In the genomic region with DNA sequence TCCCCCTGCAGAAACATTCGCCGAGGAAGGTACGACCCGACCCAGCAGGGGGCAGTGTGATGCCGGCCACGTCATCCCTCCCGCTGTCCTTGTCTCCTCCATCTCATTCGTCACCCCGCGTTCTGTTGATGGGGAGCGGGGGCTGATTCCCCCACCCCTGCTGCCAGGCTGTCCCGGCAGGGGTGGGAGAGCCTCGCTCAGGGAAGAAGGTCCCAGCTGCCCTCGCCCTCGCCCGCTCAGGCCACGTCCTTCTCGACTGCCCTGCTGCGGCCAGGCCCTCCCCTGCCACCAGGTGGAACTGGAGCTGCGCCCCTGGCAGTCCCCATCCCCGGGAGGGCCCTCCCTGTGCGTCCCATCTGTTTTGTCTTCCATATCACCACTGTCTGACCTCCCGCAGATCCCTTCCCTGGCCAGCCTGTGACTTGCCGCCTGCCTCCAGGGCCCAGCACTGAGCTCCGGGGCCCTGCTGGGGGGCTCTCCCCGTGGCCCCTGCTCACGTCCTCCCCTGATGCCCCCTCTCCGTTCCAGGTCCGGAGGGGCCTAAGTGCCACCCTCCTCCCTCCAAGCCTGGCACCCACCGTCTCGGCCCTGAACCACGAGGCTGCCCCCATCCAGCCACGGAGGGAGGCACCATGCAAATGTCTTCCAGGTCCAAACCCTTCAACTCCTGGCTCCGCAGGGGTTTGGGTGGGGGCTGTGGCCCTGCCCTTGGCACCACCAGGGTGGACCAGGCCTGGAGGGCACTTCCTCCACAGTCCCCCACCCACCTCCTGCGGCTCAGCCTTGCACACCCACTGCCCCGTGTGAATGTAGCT, we compare ENCODE assay signal across 1 cellular context.
TF ChIP-seq lines count a peak whose summit lies in the region.

No MANE protein-coding gene starts in this region.

TF ChIP-seq in HCT116, 20 proteins besides CTCF, POLR2A, EP300 and RAD21 (continued from another document):
- TF ChIP-seq ZBTB33 (IDR thresholded peaks at IDR 0.05; ENCODE audit: extremely low read depth, insufficient replicate concordance, low read length) (no peak), EGR1 (IDR thresholded peaks at IDR 0.05; ENCODE audit: low read depth) (no peak), CEBPB (IDR thresholded peaks at IDR 0.05; ENCODE audit: low read depth) (no peak), EZH2phosphoT487 (IDR thresholded peaks at IDR 0.05; ENCODE audit: borderline replicate concordance) (no peak)
